Comparison of ENCODE assay signal across 2 cellular contexts in the genomic region with DNA sequence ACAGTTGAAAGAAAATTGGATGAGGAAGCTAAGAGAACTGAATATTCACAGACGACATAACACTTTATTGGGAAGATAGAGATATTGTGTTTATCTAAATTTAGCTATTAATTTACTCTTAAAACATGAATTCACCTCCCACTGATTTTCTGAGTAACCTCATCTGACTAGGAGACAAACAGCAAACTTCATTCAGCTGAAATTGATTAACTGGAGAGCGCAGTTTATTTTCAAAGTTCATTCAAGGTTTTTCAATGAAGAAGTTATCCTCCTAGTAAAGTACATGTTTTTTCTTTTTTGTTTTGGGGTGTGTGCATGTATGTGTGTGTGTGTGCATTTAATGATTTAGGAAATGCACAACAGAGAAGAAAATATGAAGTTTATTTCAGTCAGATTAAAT.
TF ChIP-seq lines count a peak whose summit lies in the region.

No MANE protein-coding gene starts in this region.

TF ChIP-seq in liver, 16 proteins besides CTCF, POLR2A, EP300 and RAD21:
- TF ChIP-seq, protein P1, sequence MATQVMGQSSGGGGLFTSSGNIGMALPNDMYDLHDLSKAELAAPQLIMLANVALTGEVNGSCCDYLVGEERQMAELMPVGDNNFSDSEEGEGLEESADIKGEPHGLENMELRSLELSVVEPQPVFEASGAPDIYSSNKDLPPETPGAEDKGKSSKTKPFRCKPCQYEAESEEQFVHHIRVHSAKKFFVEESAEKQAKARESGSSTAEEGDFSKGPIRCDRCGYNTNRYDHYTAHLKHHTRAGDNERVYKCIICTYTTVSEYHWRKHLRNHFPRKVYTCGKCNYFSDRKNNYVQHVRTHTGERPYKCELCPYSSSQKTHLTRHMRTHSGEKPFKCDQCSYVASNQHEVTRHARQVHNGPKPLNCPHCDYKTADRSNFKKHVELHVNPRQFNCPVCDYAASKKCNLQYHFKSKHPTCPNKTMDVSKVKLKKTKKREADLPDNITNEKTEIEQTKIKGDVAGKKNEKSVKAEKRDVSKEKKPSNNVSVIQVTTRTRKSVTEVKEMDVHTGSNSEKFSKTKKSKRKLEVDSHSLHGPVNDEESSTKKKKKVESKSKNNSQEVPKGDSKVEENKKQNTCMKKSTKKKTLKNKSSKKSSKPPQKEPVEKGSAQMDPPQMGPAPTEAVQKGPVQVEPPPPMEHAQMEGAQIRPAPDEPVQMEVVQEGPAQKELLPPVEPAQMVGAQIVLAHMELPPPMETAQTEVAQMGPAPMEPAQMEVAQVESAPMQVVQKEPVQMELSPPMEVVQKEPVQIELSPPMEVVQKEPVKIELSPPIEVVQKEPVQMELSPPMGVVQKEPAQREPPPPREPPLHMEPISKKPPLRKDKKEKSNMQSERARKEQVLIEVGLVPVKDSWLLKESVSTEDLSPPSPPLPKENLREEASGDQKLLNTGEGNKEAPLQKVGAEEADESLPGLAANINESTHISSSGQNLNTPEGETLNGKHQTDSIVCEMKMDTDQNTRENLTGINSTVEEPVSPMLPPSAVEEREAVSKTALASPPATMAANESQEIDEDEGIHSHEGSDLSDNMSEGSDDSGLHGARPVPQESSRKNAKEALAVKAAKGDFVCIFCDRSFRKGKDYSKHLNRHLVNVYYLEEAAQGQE (IDR thresholded peaks at IDR 0.05), result no peak
- peak; percentile 42 to 44 for TF ChIP-seq RXRA (IDR thresholded peaks at IDR 0.05)

TF ChIP-seq in HepG2, 621 proteins besides CTCF, POLR2A, EP300 and RAD21:
- TF ChIP-seq DNMT1 (CRISPR knock-in tag; IDR thresholded peaks at IDR 0.05) (no peak), PRPF4 (IDR thresholded peaks at IDR 0.05; ENCODE audit: low read depth, low read length, poor library complexity, severe bottlenecking) (no peak), SRSF1 (optimal IDR thresholded peaks at IDR 0.05; ENCODE audit: low read depth, low read length) (no peak), ZNF317 (CRISPR knock-in tag; IDR thresholded peaks at IDR 0.05) (no peak), U2AF1 (optimal IDR thresholded peaks at IDR 0.05; ENCODE audit: low read depth, low read length) (no peak), ZNF235 (CRISPR knock-in tag; IDR thresholded peaks at IDR 0.05; ENCODE audit: borderline replicate concordance) (no peak), IRF2 (CRISPR knock-in tag; IDR thresholded peaks at IDR 0.05) (no peak), ZNF354B (CRISPR knock-in tag; IDR thresholded peaks at IDR 0.05) (no peak), MTF1 (CRISPR knock-in tag; IDR thresholded peaks at IDR 0.05) (no peak), HNRNPLL (IDR thresholded peaks at IDR 0.05; ENCODE audit: low read depth, low read length, poor library complexity, severe bottlenecking) (no peak), SPEN (CRISPR knock-in tag; IDR thresholded peaks at IDR 0.05; ENCODE audit: low read depth) (no peak), BRD4 (CRISPR knock-in tag; IDR thresholded peaks at IDR 0.05) (no peak), ZNF619 (CRISPR knock-in tag; IDR thresholded peaks at IDR 0.05) (no peak), GABPB1 (CRISPR knock-in tag; IDR thresholded peaks at IDR 0.05) (no peak), NAIF1 (CRISPR knock-in tag; IDR thresholded peaks at IDR 0.05; ENCODE audit: borderline replicate concordance) (no peak), ATF7 (IDR thresholded peaks at IDR 0.05) (no peak), ATF7 (CRISPR knock-in tag; IDR thresholded peaks at IDR 0.05) (no peak), ATRX (CRISPR knock-in tag; IDR thresholded peaks at IDR 0.05; ENCODE audit: borderline replicate concordance) (no peak), HIVEP1 (CRISPR knock-in tag; IDR thresholded peaks at IDR 0.05) (no peak)
- TF ChIP-seq, protein P2, sequence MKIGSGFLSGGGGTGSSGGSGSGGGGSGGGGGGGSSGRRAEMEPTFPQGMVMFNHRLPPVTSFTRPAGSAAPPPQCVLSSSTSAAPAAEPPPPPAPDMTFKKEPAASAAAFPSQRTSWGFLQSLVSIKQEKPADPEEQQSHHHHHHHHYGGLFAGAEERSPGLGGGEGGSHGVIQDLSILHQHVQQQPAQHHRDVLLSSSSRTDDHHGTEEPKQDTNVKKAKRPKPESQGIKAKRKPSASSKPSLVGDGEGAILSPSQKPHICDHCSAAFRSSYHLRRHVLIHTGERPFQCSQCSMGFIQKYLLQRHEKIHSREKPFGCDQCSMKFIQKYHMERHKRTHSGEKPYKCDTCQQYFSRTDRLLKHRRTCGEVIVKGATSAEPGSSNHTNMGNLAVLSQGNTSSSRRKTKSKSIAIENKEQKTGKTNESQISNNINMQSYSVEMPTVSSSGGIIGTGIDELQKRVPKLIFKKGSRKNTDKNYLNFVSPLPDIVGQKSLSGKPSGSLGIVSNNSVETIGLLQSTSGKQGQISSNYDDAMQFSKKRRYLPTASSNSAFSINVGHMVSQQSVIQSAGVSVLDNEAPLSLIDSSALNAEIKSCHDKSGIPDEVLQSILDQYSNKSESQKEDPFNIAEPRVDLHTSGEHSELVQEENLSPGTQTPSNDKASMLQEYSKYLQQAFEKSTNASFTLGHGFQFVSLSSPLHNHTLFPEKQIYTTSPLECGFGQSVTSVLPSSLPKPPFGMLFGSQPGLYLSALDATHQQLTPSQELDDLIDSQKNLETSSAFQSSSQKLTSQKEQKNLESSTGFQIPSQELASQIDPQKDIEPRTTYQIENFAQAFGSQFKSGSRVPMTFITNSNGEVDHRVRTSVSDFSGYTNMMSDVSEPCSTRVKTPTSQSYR (CRISPR knock-in tag; IDR thresholded peaks at IDR 0.05; ENCODE audit: borderline replicate concordance), result no peak
- TF ChIP-seq, protein P3, sequence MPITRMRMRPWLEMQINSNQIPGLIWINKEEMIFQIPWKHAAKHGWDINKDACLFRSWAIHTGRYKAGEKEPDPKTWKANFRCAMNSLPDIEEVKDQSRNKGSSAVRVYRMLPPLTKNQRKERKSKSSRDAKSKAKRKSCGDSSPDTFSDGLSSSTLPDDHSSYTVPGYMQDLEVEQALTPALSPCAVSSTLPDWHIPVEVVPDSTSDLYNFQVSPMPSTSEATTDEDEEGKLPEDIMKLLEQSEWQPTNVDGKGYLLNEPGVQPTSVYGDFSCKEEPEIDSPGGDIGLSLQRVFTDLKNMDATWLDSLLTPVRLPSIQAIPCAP (CRISPR knock-in tag; IDR thresholded peaks at IDR 0.05; ENCODE audit: low read depth), result no peak
